1 cellular context compared by ENCODE assay signal in the genomic region with DNA sequence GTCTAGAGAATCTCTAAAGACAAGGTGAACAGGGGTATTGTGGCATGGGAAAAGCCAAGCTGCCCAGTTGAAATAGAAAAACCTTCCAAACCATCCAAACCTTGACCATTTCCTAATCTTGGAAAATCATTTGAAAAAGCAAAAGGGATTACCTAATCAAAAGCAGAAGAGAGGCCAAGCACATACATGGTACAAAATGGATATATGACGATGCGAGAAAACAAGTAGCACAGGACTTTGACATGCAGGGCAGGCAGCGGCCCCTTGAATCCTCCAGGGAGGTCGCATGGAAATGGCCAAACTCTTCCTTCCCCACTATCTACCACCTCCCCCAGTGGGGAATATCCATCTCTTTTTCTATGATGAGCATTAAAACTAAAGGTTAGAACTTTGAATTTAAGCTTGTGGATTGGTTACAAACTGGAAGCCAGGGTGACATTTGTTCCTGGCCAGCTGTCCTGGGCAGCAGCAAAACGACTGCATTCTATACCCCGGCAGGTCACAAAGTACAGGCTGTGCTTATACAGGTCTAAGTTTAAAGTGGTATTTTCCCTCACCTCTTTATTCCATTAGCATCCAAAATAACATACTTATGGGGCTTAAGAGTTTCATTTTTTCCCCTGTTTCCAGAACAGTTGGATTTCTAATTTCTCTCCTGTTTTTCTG.
TF ChIP-seq lines count a peak whose summit lies in the region.

No MANE protein-coding gene starts in this region.

TF ChIP-seq in liver, 16 proteins besides CTCF, POLR2A, EP300 and RAD21 (continued from another document):
- TF ChIP-seq, protein P1, sequence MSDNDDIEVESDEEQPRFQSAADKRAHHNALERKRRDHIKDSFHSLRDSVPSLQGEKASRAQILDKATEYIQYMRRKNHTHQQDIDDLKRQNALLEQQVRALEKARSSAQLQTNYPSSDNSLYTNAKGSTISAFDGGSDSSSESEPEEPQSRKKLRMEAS (IDR thresholded peaks at IDR 0.05) = peak; percentile 61
